Comparison of ENCODE assay signal across 10 cellular contexts in genomic region chr10:103470755-103471653, GRCh38. TPM values are rescaled to one million over a fixed set of nuclear protein-coding genes. Genes with fewer than 3 reads are reported as not detected.
DNase-seq lines count a peak whose midpoint lies in the region; ATAC-seq, FAIRE-seq and TF ChIP-seq lines count a peak whose summit lies in the region.
"Had no signal": no experiment of that assay in that cellular context is flagged by ENCODE, and none has a peak within 500 bp of the region (broad histone marks: within the 10 kb centered on the region; RNA-seq: fewer than 3 reads in every experiment).

No MANE protein-coding gene starts in this region.

- peak overlapping the region; percentile 95 for H3K27ac Mint-ChIP-seq in T-helper 2 cell treated with Interferon-gamma antibody and Interleukin-4, amounts not matched to agents 5 μg/mL and 100 μg/mL, for 36 hours
- no peak overlapping the region for H3K27ac Mint-ChIP-seq in Caco-2 (ENCODE audit: unreplicated experiment)

- no peaks in the 10 kb centered on the region for H3K9me3 ChIP-seq in GM12878 (replicated peaks; ENCODE audit: control insufficient read depth, insufficient read depth, low read length)
- H3K9me3 ChIP-seq in smooth muscle cell (replicated peaks; ENCODE audit: low read depth): no peaks in the 10 kb centered on the region
- no peaks in the 10 kb centered on the region for H3K9me3 ChIP-seq in Caco-2
- H3K9me3 ChIP-seq: thoracic aorta had no signal

- H2AFZ ChIP-seq in GM12878 (ENCODE audit: control insufficient read depth, low read depth, low read length) (peak overlapping the region; percentile 35; the same call in 1 of the 2 replicates), smooth muscle cell (ENCODE audit: low read depth) (no peak overlapping the region)

- no peaks in the 10 kb centered on the region for H3K27me3 ChIP-seq in GM12878 (replicated peaks in 1 of 2; ENCODE audit: control insufficient read depth in 2 of 2, insufficient read depth in 2 of 2, low read length in 1 of 2)
- H3K27me3 ChIP-seq in smooth muscle cell (ENCODE audit: low read depth): no peaks in the 10 kb centered on the region
- H3K27me3 ChIP-seq in Caco-2 (replicated peaks; ENCODE audit: control insufficient read depth, insufficient read depth, low read length): no peaks in the 10 kb centered on the region; the same call in 1 of the 2 replicates

- RAD21 ChIA-PET in GM12878 (lab: Charles Lee; ENCODE audit: unreplicated experiment): interaction anchor here (0.7 to 3.8 kb wide), 9 partner anchors 10 to 220 kb away, joined by 3 to 56 read pairs (median 6); partner anchors contain the start of genes ATP5MK, CALHM1, CALHM2 and PDCD11

- SMC1A ChIA-PET in GM12878 (lab: Charles Lee; ENCODE audit: uncharacterized antibody, unreplicated experiment): interaction anchor here (0.5 to 9.8 kb wide), 8 partner anchors 9 to 758 kb away, joined by 3 to 124 read pairs (median 6); partner anchors contain the start of gene CALHM2

- peak overlapping the region; percentile 81 for H3K4me2 ChIP-seq in GM12878 (ENCODE audit: control insufficient read depth, insufficient read depth)
- peak overlapping the region; percentile 17 for H3K4me2 ChIP-seq in smooth muscle cell

- H3K79me2 ChIP-seq in GM12878 (ENCODE audit: control insufficient read depth, insufficient read depth, low read length) (no peaks in the 10 kb centered on the region), smooth muscle cell (ENCODE audit: low read depth) (no peaks in the 10 kb centered on the region)

- no TSS peak for BruUV-seq in GM12878 (replicated peaks; lab: Mats Ljungman, UMichigan)
- BruUV-seq in Caco-2 (replicated peaks; lab: Mats Ljungman, UMichigan): no TSS peak

- intact Hi-C loops in GM12878 (cut with micrococcal nuclease; ENCODE audit: unreplicated experiment) (loop anchor here (1.0 to 5.0 kb wide), 2 partner anchors 20 to 104 kb away; partner anchors contain the start of gene TAF5), Caco-2 (cut with micrococcal nuclease; ENCODE audit: unreplicated experiment) (no loop called here)

- FAIRE-seq in GM12878 (lab: Jason Lieb, UNC): peak; percentile 89

- POLR2A ChIA-PET in GM12878 (lab: Charles Lee) (interaction anchor here (0.5 to 9.3 kb wide), 6 partner anchors 9 to 346 kb away, joined by 3 to 144 read pairs (median 10); partner anchors contain the start of genes CALHM1 and CALHM2), Caco-2 (lab: Charles Lee) (no interaction called here)

- H3K4me1 Mint-ChIP-seq in T-helper 2 cell treated with Interferon-gamma antibody and Interleukin-4, amounts not matched to agents 5 μg/mL and 100 μg/mL, for 36 hours (ENCODE audit: low read depth): peaks cover 53% of the 10 kb centered on the region
- peaks cover 7% of the 10 kb centered on the region for H3K4me1 Mint-ChIP-seq in Caco-2 (ENCODE audit: low read depth, unreplicated experiment)

- H3K36me3 Mint-ChIP-seq in T-helper 2 cell treated with Interferon-gamma antibody and Interleukin-4, amounts not matched to agents 5 μg/mL and 100 μg/mL, for 36 hours (ENCODE audit: low read depth): peaks cover 13% of the 10 kb centered on the region
- H3K36me3 Mint-ChIP-seq in Caco-2 (ENCODE audit: insufficient read depth, unreplicated experiment): no peaks in the 10 kb centered on the region

- no peaks in the 10 kb centered on the region for H3F3A ChIP-seq in smooth muscle cell (ENCODE audit: low read depth)

- H4K20me1 ChIP-seq in GM12878 (ENCODE audit: control insufficient read depth, insufficient read depth) (no peaks in the 10 kb centered on the region), smooth muscle cell (ENCODE audit: low read depth) (no peaks in the 10 kb centered on the region)

- peak; percentile 82 for TF ChIP-seq POLR2A in GM12878 (IDR thresholded peaks at IDR 0.05; ENCODE audit: low read depth, low read length)

- peak; percentile 65 for DNase-seq in A172 (ENCODE audit: low spot score)
- DNase-seq in T-helper 2 cell treated with Interferon-gamma antibody and Interleukin-4, amounts not matched to agents 5 μg/mL and 100 μg/mL, for 36 hours (ENCODE audit: low spot score): peak; percentile 70
- peak; percentile 95 for DNase-seq in GM12878 (ENCODE audit: low read depth, low spot score)
- no peak for DNase-seq in smooth muscle cell (lab: John Stamatoyannopoulos, UW; ENCODE audit: unreplicated experiment)
- DNase-seq in Caco-2: no peak
- no peak for DNase-seq in NCI-H524 (lab: John Stamatoyannopoulos, UW)

- in situ Hi-C loops in GM12878 (cut with MboI): no loop called here

- H3K4me3 ChIP-seq in GM12878 (peak overlapping the region; percentile 62; the same call in 1 of the 2 replicates), smooth muscle cell (no peak overlapping the region), Caco-2 (ENCODE audit: low read depth, low read length) (no peak overlapping the region)
- H3K4me3 ChIP-seq: thoracic aorta had no signal

- H3K27ac ChIP-seq in GM12878 (ENCODE audit: control insufficient read depth, insufficient read depth) (peak overlapping the region; percentile 93), smooth muscle cell (ENCODE audit: low read depth) (no peak overlapping the region)
- H3K27ac ChIP-seq: thoracic aorta had no signal

- peaks cover 69% of the 10 kb centered on the region for H3K4me1 ChIP-seq in GM12878 (ENCODE audit: control insufficient read depth, insufficient read depth, low read length)
- H3K4me1 ChIP-seq in smooth muscle cell (ENCODE audit: low read depth): peaks cover 3% of the 10 kb centered on the region
- no peaks in the 10 kb centered on the region for H3K4me1 ChIP-seq in Caco-2

- CTCF ChIA-PET in GM12878 (lab: Yijun Ruan, JAX) (interaction anchor here (0.5 to 10.6 kb wide), 10 partner anchors 9 to 415 kb away, joined by 3 to 195 read pairs (median 4); partner anchors contain the start of gene CALHM2), Caco-2 (lab: Charles Lee) (no interaction called here)

- no peak for TF ChIP-seq CTCF in GM12878 (IDR thresholded peaks at IDR 0.05 in 2 of 3, conservative IDR thresholded peaks at IDR 0.05 in 1 of 3; ENCODE audit: control insufficient read depth in 2 of 3, extremely low read depth in 1 of 3, insufficient read depth in 1 of 3, low read depth in 3 of 3, low read length in 3 of 3)
- TF ChIP-seq CTCF in smooth muscle cell (IDR thresholded peaks at IDR 0.05; ENCODE audit: borderline replicate concordance, insufficient read depth, poor library complexity, severe bottlenecking): no peak
- no peak for TF ChIP-seq CTCF in Caco-2 (IDR thresholded peaks at IDR 0.05; ENCODE audit: insufficient read depth in 1 of 2, low read depth in 1 of 2, low read length in 1 of 2, severe bottlenecking in 1 of 2, unreplicated experiment in 1 of 2)

- H3K9ac ChIP-seq in GM12878 (ENCODE audit: control insufficient read depth, insufficient read depth, low read length): peak overlapping the region; percentile 84
- H3K9ac ChIP-seq in smooth muscle cell (ENCODE audit: low read depth): no peak overlapping the region

- H3K9me3 Mint-ChIP-seq in T-helper 2 cell treated with Interferon-gamma antibody and Interleukin-4, amounts not matched to agents 5 μg/mL and 100 μg/mL, for 36 hours: peaks cover 5% of the 10 kb centered on the region
- H3K9me3 Mint-ChIP-seq in Caco-2 (ENCODE audit: unreplicated experiment): no peaks in the 10 kb centered on the region

- H3K36me3 ChIP-seq in GM12878 (ENCODE audit: control insufficient read depth in 2 of 2, insufficient read depth in 2 of 2, low read length in 1 of 2) (no peaks in the 10 kb centered on the region), smooth muscle cell (ENCODE audit: low read depth) (no peaks in the 10 kb centered on the region), Caco-2 (ENCODE audit: control insufficient read depth, insufficient read depth, low read length) (no peaks in the 10 kb centered on the region)
- H3K36me3 ChIP-seq: thoracic aorta had no signal

- under 1% methylated on average over 13 of the region's 14 CpGs for WGBS in GM12878 (ENCODE audit: insufficient coverage, insufficient replicate concordance, low lambda C conversion rate, missing lambda C conversion rate)
- 60% methylated on average over 14 of the region's 14 CpGs for WGBS in smooth muscle cell (ENCODE audit: low lambda C conversion rate)

- peak; percentile 10; the same call in 1 of the 2 replicates for TF ChIP-seq RAD21 in GM12878 (IDR thresholded peaks at IDR 0.05; ENCODE audit: insufficient read depth, low read depth, low read length)

- no peaks in the 10 kb centered on the region for H3K27me3 Mint-ChIP-seq in T-helper 2 cell treated with Interferon-gamma antibody and Interleukin-4, amounts not matched to agents 5 μg/mL and 100 μg/mL, for 36 hours (ENCODE audit: low read depth)
- H3K27me3 Mint-ChIP-seq in Caco-2 (ENCODE audit: insufficient read depth, unreplicated experiment): no peaks in the 10 kb centered on the region

- H3K4me3 Mint-ChIP-seq in T-helper 2 cell treated with Interferon-gamma antibody and Interleukin-4, amounts not matched to agents 5 μg/mL and 100 μg/mL, for 36 hours: peak overlapping the region; percentile 70
- H3K4me3 Mint-ChIP-seq in Caco-2 (ENCODE audit: unreplicated experiment): no peak overlapping the region

- peak; percentile 77 for ATAC-seq in GM19395 (IDR thresholded peaks at IDR 0.05; ENCODE audit: unreplicated experiment)
- ATAC-seq in HG03378 (IDR thresholded peaks at IDR 0.05; ENCODE audit: unreplicated experiment): peak; percentile 59
- ATAC-seq in GM12878: peak; percentile 80

- peak in 1 of 2 experiments; percentile 50; a peak in 1 of 4 replicates for TF ChIP-seq EP300 in GM12878 (IDR thresholded peaks at IDR 0.05; ENCODE audit: borderline replicate concordance in 1 of 2, control insufficient read depth in 1 of 2, low read depth in 2 of 2, low read length in 2 of 2)

RNA-seq across cellular contexts. Expression of gene CALHM3, which starts 8.0 kb away (rescaled TPM):
- total RNA-seq in A172 (2014; rRNA removed; shearing (Covaris generic)): 4.7 and 4.8 TPM in 2 replicates
- 0.39 TPM in 1 of 2 replicates, not detected in the other for total RNA-seq in GM12878 (2013; cell fraction: nucleolus; rRNA removed)
- total RNA-seq in GM12878 (2014; rRNA removed): 0.11 and 0.22 TPM in 2 replicates
- total RNA-seq in GM12878 (2014; rRNA removed; fragmentation: Illumina TruSeq; extraction: Trizol): not detected in 2 replicates
- 0.16 TPM in 1 of 2 replicates, not detected in the other for total RNA-seq in GM12878 (2021)
- not detected for polyA plus RNA-seq in GM12878 (2011; ENCODE audit: low read depth)
- 0.42 TPM in 2 replicates for polyA plus RNA-seq in GM12878 (2011; rRNA removed)
- 0.96 and 1.0 TPM in 2 replicates for polyA plus RNA-seq in GM12878 (2011; cell fraction: cytosol; rRNA removed)
- 0.22 and 0.88 TPM in 2 replicates for polyA plus RNA-seq in GM12878 (2011; cell fraction: nucleus; rRNA removed)
- polyA plus RNA-seq in GM12878 (2012): 0.12 and 0.22 TPM in 2 replicates
- polyA plus RNA-seq in GM12878 (2014; fragmentation: Illumina TruSeq; extraction: Trizol): not detected in 2 replicates
- under 1 TPM in 1 of 2 experiments, not detected in 1; 0.03 TPM for polyA plus RNA-seq in GM12878 (2014; fragmentation: Nextera tagmentation; extraction: Ambion mirVana)
- 0.09 TPM in 1 of 2 replicates, not detected in the other for polyA plus RNA-seq in GM12878 (2014; rRNA removed)
- under 1 TPM in 1 of 2 experiments, not detected in 1; 0.13 TPM for polyA plus RNA-seq in GM12878 (2016; fragmentation: Nextera tagmentation; extraction: Ambion mirVana)
- polyA minus RNA-seq in GM12878 (2011; rRNA and poly(A)+ RNA removed): 0.21 TPM in 1 of 2 replicates, not detected in the other
- not detected in 2 replicates for polyA minus RNA-seq in GM12878 (2011; cell fraction: cytosol; rRNA and poly(A)+ RNA removed)
- not detected in 2 replicates for polyA minus RNA-seq in GM12878 (2011; cell fraction: nucleus; rRNA and poly(A)+ RNA removed)
- total RNA-seq in smooth muscle cell: not detected in 2 replicates
- not detected in 2 replicates for polyA plus RNA-seq in smooth muscle cell
- 0.18 TPM in 1 of 2 replicates, not detected in the other for total RNA-seq in Caco-2 (2022)
- total RNA-seq: thoracic aorta had no signal
- polyA plus RNA-seq: AG04450 had no signal

RNA-seq across cellular contexts. Expression of gene CALHM1, which starts 12.3 kb away (rescaled TPM):
- total RNA-seq in A172 (2014; rRNA removed; shearing (Covaris generic)): not detected in 2 replicates
- total RNA-seq in GM12878 (2013; cell fraction: nucleolus; rRNA removed): 1.4 and 1.9 TPM in 2 replicates
- total RNA-seq in GM12878 (2014; rRNA removed) (0.17 and 0.65 TPM in 2 replicates), GM12878 (2014; rRNA removed; fragmentation: Illumina TruSeq; extraction: Trizol) (0.14 and 0.18 TPM in 2 replicates), GM12878 (2021) (0.31 and 0.40 TPM in 2 replicates), smooth muscle cell (not detected in 2 replicates), Caco-2 (2022) (not detected in 2 replicates)
- polyA plus RNA-seq in GM12878 (2011; ENCODE audit: low read depth): 0.28 TPM
- polyA plus RNA-seq in GM12878 (2011; rRNA removed) (1.2 and 1.7 TPM in 2 replicates), GM12878 (2014; fragmentation: Illumina TruSeq; extraction: Trizol) (0.16 and 0.17 TPM in 2 replicates), GM12878 (2014; fragmentation: Nextera tagmentation; extraction: Ambion mirVana) (under 1 TPM; 0.05 to 0.15 TPM), GM12878 (2014; rRNA removed) (0.18 and 0.45 TPM in 2 replicates), GM12878 (2016; fragmentation: Nextera tagmentation; extraction: Ambion mirVana) (under 1 TPM; 0.06 to 0.08 TPM), smooth muscle cell (0.05 TPM in 1 of 2 replicates, not detected in the other)
- polyA plus RNA-seq in GM12878 (2011; cell fraction: cytosol; rRNA removed): 1.5 and 1.7 TPM in 2 replicates
- 2.2 and 2.7 TPM in 2 replicates for polyA plus RNA-seq in GM12878 (2011; cell fraction: nucleus; rRNA removed)
- polyA plus RNA-seq in GM12878 (2012): 0.35 and 0.49 TPM in 2 replicates
- 1.6 and 2.7 TPM in 2 replicates for polyA minus RNA-seq in GM12878 (2011; rRNA and poly(A)+ RNA removed)
- 0.31 and 0.80 TPM in 2 replicates for polyA minus RNA-seq in GM12878 (2011; cell fraction: cytosol; rRNA and poly(A)+ RNA removed)
- polyA minus RNA-seq in GM12878 (2011; cell fraction: nucleus; rRNA and poly(A)+ RNA removed): 4.0 and 4.2 TPM in 2 replicates
- total RNA-seq: thoracic aorta had no signal
- polyA plus RNA-seq: AG04450 had no signal

RNA-seq across cellular contexts. Expression of gene CALHM2, which starts 18.8 kb away (rescaled TPM):
- 24.5 and 26.0 TPM in 2 replicates for total RNA-seq in A172 (2014; rRNA removed; shearing (Covaris generic))
- 24.6 and 24.7 TPM in 2 replicates for total RNA-seq in GM12878 (2013; cell fraction: nucleolus; rRNA removed)
- total RNA-seq in GM12878 (2014; rRNA removed): 7.5 and 8.0 TPM in 2 replicates
- total RNA-seq in GM12878 (2014; rRNA removed; fragmentation: Illumina TruSeq; extraction: Trizol): 5.0 and 6.1 TPM in 2 replicates
- 15.2 and 15.3 TPM in 2 replicates for total RNA-seq in GM12878 (2021)
- polyA plus RNA-seq in GM12878 (2011; ENCODE audit: low read depth): 4.3 TPM
- 11.8 and 23.7 TPM in 2 replicates for polyA plus RNA-seq in GM12878 (2011; rRNA removed)
- 32.2 and 40.1 TPM in 2 replicates for polyA plus RNA-seq in GM12878 (2011; cell fraction: cytosol; rRNA removed)
- polyA plus RNA-seq in GM12878 (2011; cell fraction: nucleus; rRNA removed): 56.9 and 57.7 TPM in 2 replicates
- 9.2 and 14.4 TPM in 2 replicates for polyA plus RNA-seq in GM12878 (2012)
- 5.5 and 8.1 TPM in 2 replicates for polyA plus RNA-seq in GM12878 (2014; fragmentation: Illumina TruSeq; extraction: Trizol)
- polyA plus RNA-seq in GM12878 (2014; fragmentation: Nextera tagmentation; extraction: Ambion mirVana): 1 to 10 TPM in 1 of 2 experiments, under 1 TPM in 1; 0.60 to 1.9 TPM
- 14.5 and 15.2 TPM in 2 replicates for polyA plus RNA-seq in GM12878 (2014; rRNA removed)
- 10 to 100 TPM; 10.4 to 12.6 TPM for polyA plus RNA-seq in GM12878 (2016; fragmentation: Nextera tagmentation; extraction: Ambion mirVana)
- polyA minus RNA-seq in GM12878 (2011; rRNA and poly(A)+ RNA removed): 22.8 and 48.1 TPM in 2 replicates
- polyA minus RNA-seq in GM12878 (2011; cell fraction: cytosol; rRNA and poly(A)+ RNA removed): 11.5 and 17.3 TPM in 2 replicates
- 32.5 and 51.8 TPM in 2 replicates for polyA minus RNA-seq in GM12878 (2011; cell fraction: nucleus; rRNA and poly(A)+ RNA removed)
- 3.1 and 4.0 TPM in 2 replicates for total RNA-seq in smooth muscle cell
- 6.2 and 8.6 TPM in 2 replicates for polyA plus RNA-seq in smooth muscle cell
- total RNA-seq in Caco-2 (2022): 0.52 and 0.58 TPM in 2 replicates

RNA-seq across cellular contexts. Expression of gene NEURL1, which starts 22.5 kb away (rescaled TPM):
- total RNA-seq in A172 (2014; rRNA removed; shearing (Covaris generic)): 0.17 TPM in 1 of 2 replicates, not detected in the other
- total RNA-seq in GM12878 (2013; cell fraction: nucleolus; rRNA removed): 0.58 TPM in 1 of 2 replicates, not detected in the other
- not detected in 2 replicates for total RNA-seq in GM12878 (2014; rRNA removed)
- not detected in 2 replicates for total RNA-seq in GM12878 (2014; rRNA removed; fragmentation: Illumina TruSeq; extraction: Trizol)
- total RNA-seq in GM12878 (2021): 0.05 and 0.13 TPM in 2 replicates
- polyA plus RNA-seq in GM12878 (2011; ENCODE audit: low read depth): not detected
- polyA plus RNA-seq in GM12878 (2011; rRNA removed): 0.01 and 0.04 TPM in 2 replicates
- 0.03 and 0.04 TPM in 2 replicates for polyA plus RNA-seq in GM12878 (2011; cell fraction: cytosol; rRNA removed)
- 0.29 and 0.31 TPM in 2 replicates for polyA plus RNA-seq in GM12878 (2011; cell fraction: nucleus; rRNA removed)
- polyA plus RNA-seq in GM12878 (2012): 0.28 and 0.39 TPM in 2 replicates
- not detected in 2 replicates for polyA plus RNA-seq in GM12878 (2014; fragmentation: Illumina TruSeq; extraction: Trizol)
- polyA plus RNA-seq in GM12878 (2014; fragmentation: Nextera tagmentation; extraction: Ambion mirVana): under 1 TPM in 1 of 2 experiments, not detected in 1; 0.02 TPM
- polyA plus RNA-seq in GM12878 (2014; rRNA removed): 0.03 and 0.05 TPM in 2 replicates
- not detected for polyA plus RNA-seq in GM12878 (2016; fragmentation: Nextera tagmentation; extraction: Ambion mirVana)
- not detected in 2 replicates for polyA minus RNA-seq in GM12878 (2011; rRNA and poly(A)+ RNA removed)
- polyA minus RNA-seq in GM12878 (2011; cell fraction: cytosol; rRNA and poly(A)+ RNA removed): not detected in 2 replicates
- polyA minus RNA-seq in GM12878 (2011; cell fraction: nucleus; rRNA and poly(A)+ RNA removed): not detected in 2 replicates
- 0.04 and 0.40 TPM in 2 replicates for total RNA-seq in smooth muscle cell
- polyA plus RNA-seq in smooth muscle cell: 0.91 and 1.1 TPM in 2 replicates
- 0.84 and 0.91 TPM in 2 replicates for total RNA-seq in Caco-2 (2022)

Comparison
In these comparisons a context has a peak if more than half of its experiments do, and no peak if none do; other contexts are left out.
1. DNase-seq: peak in A172 (single experiment), T-helper 2 cell treated with Interferon-gamma antibody and Interleukin-4, amounts not matched to agents 5 μg/mL and 100 μg/mL, for 36 hours (single experiment) and GM12878 (single experiment); none in smooth muscle cell (single experiment), Caco-2 (0 of 2) and NCI-H524 (0 of 2).
2. Peak in every context shown above with its lines, with median percentiles within 50 percentile points of each other: ATAC-seq.